9 cellular contexts compared by ENCODE assay signal in the genomic region with DNA sequence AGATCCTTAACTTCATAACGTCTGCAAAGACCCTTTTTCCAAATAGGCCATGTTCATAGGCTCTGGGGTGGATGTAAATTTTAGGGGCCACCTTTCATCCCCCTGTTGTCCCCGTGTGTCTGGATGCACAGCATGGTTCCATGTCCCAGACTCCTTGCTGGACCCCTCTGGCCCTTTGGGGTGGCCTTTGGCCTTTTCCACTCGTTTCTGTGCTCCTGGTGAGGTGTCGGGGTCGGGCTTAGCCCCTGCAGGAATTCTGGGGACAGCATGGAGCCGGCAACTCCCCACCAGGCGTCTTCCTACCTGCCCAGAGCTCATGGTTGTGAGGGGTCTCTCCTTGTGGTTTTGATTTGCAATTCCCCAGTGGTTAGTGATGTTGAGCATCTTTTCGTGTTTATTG.
DNase-seq lines count a peak whose midpoint lies in the region; ATAC-seq and TF ChIP-seq lines count a peak whose summit lies in the region.
"Had no signal": no experiment of that assay in that cellular context is flagged by ENCODE, and none has a peak within 500 bp of the region (broad histone marks: within the 10 kb centered on the region; RNA-seq: fewer than 3 reads in every experiment).

No MANE protein-coding gene starts in this region.

- H3K9me3 ChIP-seq in CD4-positive, alpha-beta T cell (ENCODE audit: control insufficient read depth, low read length) = no peaks in the 10 kb centered on the region
- H3K9me3 ChIP-seq in PC-3 (ENCODE audit: low read length) (no peaks in the 10 kb centered on the region), endodermal cell (ENCODE audit: control insufficient read depth, low read length) (no peaks in the 10 kb centered on the region)

- H3K27ac Mint-ChIP-seq in CD4-positive, alpha-beta T cell = peak overlapping the region; percentile 77
- H3K27ac Mint-ChIP-seq in endodermal cell = peak overlapping the region; percentile 61

- peaks cover 11% of the 10 kb centered on the region; the same call in 1 of the 2 replicates for H3K36me3 ChIP-seq in PC-3 (ENCODE audit: low read depth, low read length)
- H3K36me3 ChIP-seq in endodermal cell (ENCODE audit: control insufficient read depth, insufficient read depth, low read length) = no peaks in the 10 kb centered on the region

- H3K4me2 ChIP-seq in PC-3 (ENCODE audit: low read length) = peak overlapping the region; percentile 81

- DNase-seq in CD4-positive, alpha-beta T cell = no peak
- DNase-seq in PC-3 (no peak), endodermal cell (peak; percentile 41), omental fat pad (ENCODE audit: low spot score) (peak; percentile 9), midbrain (lab: John Stamatoyannopoulos, UW) (no peak), dedifferentiated amniotic fluid mesenchymal stem cell (ENCODE audit: extremely low spot score) (no peak), D341Med (ENCODE audit: low spot score) (no peak)
- DNase-seq: NCI-H2227 treated with DMSO at 0.1 percent for 48 hours had no signal

- no peak overlapping the region for H2AFZ ChIP-seq in PC-3 (ENCODE audit: low read length)

- H3K79me2 ChIP-seq in PC-3 (ENCODE audit: low read length) = peaks cover 93% of the 10 kb centered on the region

- no peaks in the 10 kb centered on the region for H3K9me3 Mint-ChIP-seq in CD4-positive, alpha-beta T cell
- no peaks in the 10 kb centered on the region for H3K9me3 Mint-ChIP-seq in endodermal cell

- H3K27me3 Mint-ChIP-seq in CD4-positive, alpha-beta T cell = no peaks in the 10 kb centered on the region
- H3K27me3 Mint-ChIP-seq in endodermal cell (ENCODE audit: insufficient read depth) = no peaks in the 10 kb centered on the region

- peaks cover 25% of the 10 kb centered on the region for H3F3A ChIP-seq in PC-3 (ENCODE audit: low read length, unreplicated experiment)

- POLR2A ChIA-PET in CD4-positive, alpha-beta T cell (lab: Charles Lee) = interaction anchor here (1.2 to 1.6 kb wide), 2 partner anchors 76 to 634 kb away, joined by 4 to 6 read pairs; a partner anchor contains a TSS
- POLR2A ChIA-PET in PC-3 (lab: Charles Lee; ENCODE audit: unreplicated experiment) = interaction anchor here (1.3 kb wide), 1 partner anchor 37 kb away, joined by 14 read pairs; no protein-coding TSS in a partner anchor

- H3K9me2 ChIP-seq in PC-3 (replicated peaks; ENCODE audit: low read length) = no peaks in the 10 kb centered on the region

- CTCF ChIA-PET in CD4-positive, alpha-beta T cell (lab: Charles Lee) = interaction anchor here (1.3 to 2.9 kb wide), 2 partner anchors 43 to 76 kb away, joined by 4 to 10 read pairs; no protein-coding TSS in a partner anchor
- CTCF ChIA-PET in PC-3 (lab: Charles Lee) = no interaction called here

- H3K9ac ChIP-seq in PC-3 (ENCODE audit: low read length) (peak overlapping the region; percentile 91), endodermal cell (ENCODE audit: extremely low read depth, low read length, poor library complexity, severe bottlenecking) (no peak overlapping the region)

- BruUV-seq in PC-3 (replicated peaks; lab: Mats Ljungman, UMichigan) = no TSS peak

- H3K4me3 ChIP-seq in PC-3 (ENCODE audit: low read length) = peak overlapping the region; percentile 54; the same call in 1 of the 2 replicates
- no peak overlapping the region for H3K4me3 ChIP-seq in endodermal cell (ENCODE audit: low read length)

- no peak overlapping the region for H3K27ac ChIP-seq in CD4-positive, alpha-beta T cell (ENCODE audit: low read depth, low read length)
- H3K27ac ChIP-seq in PC-3 (ENCODE audit: low read length) (peak overlapping the region; percentile 98), endodermal cell (ENCODE audit: low read depth, low read length) (no peak overlapping the region)

- H4K20me1 ChIP-seq in PC-3 (ENCODE audit: low read length) = peaks cover 6% of the 10 kb centered on the region; the same call in 1 of the 2 replicates

- no peak for ATAC-seq in CD4-positive, alpha-beta T cell (ENCODE audit: poor library complexity)
- ATAC-seq in PC-3 (no peak), omental fat pad (ENCODE audit: low FRiP score) (no peak), HG02759 (IDR thresholded peaks at IDR 0.05; ENCODE audit: unreplicated experiment) (no peak)

- H3K27me3 ChIP-seq in CD4-positive, alpha-beta T cell (ENCODE audit: control insufficient read depth, insufficient read depth, low read length) = no peaks in the 10 kb centered on the region
- H3K27me3 ChIP-seq in PC-3 (ENCODE audit: low read length) (no peaks in the 10 kb centered on the region), endodermal cell (ENCODE audit: control insufficient read depth, insufficient read depth, low read length, poor library complexity, severe bottlenecking) (no peaks in the 10 kb centered on the region)

- 85 to 90% methylated on average over 5 to 8 of the region's 8 CpGs for WGBS in endodermal cell (ENCODE audit: insufficient coverage in 1 of 2, insufficient read length in 1 of 2), 2 experiments

- peaks cover 59% of the 10 kb centered on the region for H3K4me1 ChIP-seq in PC-3 (ENCODE audit: insufficient read depth, low read length)
- H3K4me1 ChIP-seq in endodermal cell (ENCODE audit: control insufficient read depth, insufficient read depth, low read length) = no peaks in the 10 kb centered on the region

- H3K4me1 Mint-ChIP-seq in CD4-positive, alpha-beta T cell (ENCODE audit: low read depth) = peaks cover 59% of the 10 kb centered on the region
- H3K4me1 Mint-ChIP-seq in endodermal cell = peaks cover 6% of the 10 kb centered on the region

- intact Hi-C loops in CD4-positive, alpha-beta T cell (cut with DNase I, micrococcal nuclease) = loop anchor here in 1 of 2 experiments (10.0 kb wide), 1 partner anchor 691 kb away; no protein-coding TSS in a partner anchor
- intact Hi-C loops in PC-3 (cut with micrococcal nuclease) = no loop called here

- no peaks in the 10 kb centered on the region for H3K36me3 Mint-ChIP-seq in CD4-positive, alpha-beta T cell (ENCODE audit: low read depth)
- peaks cover 3% of the 10 kb centered on the region for H3K36me3 Mint-ChIP-seq in endodermal cell (ENCODE audit: low read depth)

- H3K4me3 Mint-ChIP-seq in CD4-positive, alpha-beta T cell = no peak overlapping the region
- no peak overlapping the region for H3K4me3 Mint-ChIP-seq in endodermal cell

- no peak for TF ChIP-seq CTCF in CD4-positive, alpha-beta T cell (IDR thresholded peaks at IDR 0.05)
- no peak for TF ChIP-seq CTCF in PC-3 (conservative IDR thresholded peaks at IDR 0.05; ENCODE audit: low read depth, low read length)
- TF ChIP-seq CTCF in endodermal cell (conservative IDR thresholded peaks at IDR 0.05) = no peak
- no peak for TF ChIP-seq CTCF in omental fat pad (IDR thresholded peaks at IDR 0.05)

Comparison
In these comparisons a context has a peak if more than half of its experiments do, and no peak if none do; other contexts are left out.
1. DNase-seq: peak in endodermal cell (single experiment) and omental fat pad (single experiment); none in CD4-positive, alpha-beta T cell (0 of 10), PC-3 (single experiment), midbrain (single experiment), dedifferentiated amniotic fluid mesenchymal stem cell (single experiment) and D341Med (single experiment).